14 cellular contexts compared by ENCODE assay signal in genomic region chr12:12017135-12017581, GRCh38. TPM values are rescaled to one million over a fixed set of nuclear protein-coding genes. Genes with fewer than 3 reads are reported as not detected.
A peak's percentile ranks its signal among the peaks of the same experiment; 100 is the strongest.
DNase-seq lines count a peak whose midpoint lies in the region; ATAC-seq and TF ChIP-seq lines count a peak whose summit lies in the region.
"Had no signal": no experiment of that assay in that cellular context is flagged by ENCODE, and none has a peak within 500 bp of the region (broad histone marks: within the 10 kb centered on the region; RNA-seq: fewer than 3 reads in every experiment).

No MANE protein-coding gene starts in this region.

- no peaks in the 10 kb centered on the region for H3K27me3 ChIP-seq in BE2C
- no peaks in the 10 kb centered on the region for H3K27me3 ChIP-seq in heart left ventricle

- H3K36me3 Mint-ChIP-seq in activated CD4-positive, alpha-beta memory T cell treated with anti-CD3 and anti-CD28 coated beads for 36 hours: peaks cover 4% of the 10 kb centered on the region
- H3K36me3 Mint-ChIP-seq: IgD-negative memory B cell had no signal

- H3K36me3 ChIP-seq in BE2C (no peaks in the 10 kb centered on the region), heart left ventricle (no peaks in the 10 kb centered on the region)
- H3K36me3 ChIP-seq: HAP-1 had no signal

- H3K4me1 Mint-ChIP-seq in activated CD4-positive, alpha-beta memory T cell treated with anti-CD3 and anti-CD28 coated beads for 36 hours (ENCODE audit: low read depth): peaks cover 85% of the 10 kb centered on the region

- H3K27me3 Mint-ChIP-seq in activated CD4-positive, alpha-beta memory T cell treated with anti-CD3 and anti-CD28 coated beads for 36 hours: no peaks in the 10 kb centered on the region

- POLR2A ChIA-PET in activated CD4-positive, alpha-beta memory T cell treated with anti-CD3 and anti-CD28 coated beads for 36 hours (lab: Charles Lee): no interaction called here

- TF ChIP-seq CTCF in BE2C (IDR thresholded peaks at IDR 0.05; ENCODE audit: low read depth, low read length) (no peak), heart left ventricle (IDR thresholded peaks at IDR 0.05) (no peak)

- H3K4me1 ChIP-seq in BE2C (peaks cover 23% of the 10 kb centered on the region), heart left ventricle (peaks cover 0 to 17% (median 6%) of the 10 kb centered on the region in 12 donors)
- H3K4me1 ChIP-seq: HAP-1 had no signal

- peak overlapping the region; percentile 17 for H3K4me3 Mint-ChIP-seq in activated CD4-positive, alpha-beta memory T cell treated with anti-CD3 and anti-CD28 coated beads for 36 hours
- H3K4me3 Mint-ChIP-seq: IgD-negative memory B cell had no signal

- CTCF ChIA-PET in activated CD4-positive, alpha-beta memory T cell treated with anti-CD3 and anti-CD28 coated beads for 36 hours (lab: Charles Lee): interaction anchor here (1.0 kb wide), 1 partner anchor 8 kb away, joined by 3 read pairs; no protein-coding TSS in a partner anchor

- DNase-seq in BE2C: peak; percentile 80
- peak; percentile 74 for DNase-seq in DMS 273 (lab: John Stamatoyannopoulos, UW; ENCODE audit: unreplicated experiment)
- peak; percentile 70 for DNase-seq in activated CD4-positive, alpha-beta memory T cell treated with anti-CD3 and anti-CD28 coated beads for 36 hours
- peak in 2 of 5 donors; percentile 17 to 50 for DNase-seq in heart left ventricle
- no peak for DNase-seq in UCSD-AML1 (lab: John Stamatoyannopoulos, UW; ENCODE audit: unreplicated experiment)
- DNase-seq in AG08396 (ENCODE audit: low spot score): no peak
- DNase-seq: kidney, NCI-H2171, small intestine had no signal

- no peaks in the 10 kb centered on the region for H3K9me3 Mint-ChIP-seq in activated CD4-positive, alpha-beta memory T cell treated with anti-CD3 and anti-CD28 coated beads for 36 hours
- H3K9me3 Mint-ChIP-seq: IgD-negative memory B cell had no signal

- TF ChIP-seq POLR2A in heart left ventricle (IDR thresholded peaks at IDR 0.05): no peak

- H3K27ac Mint-ChIP-seq in activated CD4-positive, alpha-beta memory T cell treated with anti-CD3 and anti-CD28 coated beads for 36 hours: peak overlapping the region; percentile 96
- H3K27ac Mint-ChIP-seq: IgD-negative memory B cell had no signal

- H3K4me3 ChIP-seq in BE2C (ENCODE audit: low read depth, low read length): no peak overlapping the region
- no peak overlapping the region for H3K4me3 ChIP-seq in heart left ventricle
- H3K4me3 ChIP-seq: HAP-1 had no signal

- intact Hi-C loops in activated CD4-positive, alpha-beta memory T cell treated with anti-CD3 and anti-CD28 coated beads for 36 hours (cut with micrococcal nuclease): loop anchor here (1.0 to 10.0 kb wide), 2 partner anchors 10 to 448 kb away; no protein-coding TSS in a partner anchor
- intact Hi-C loops in heart left ventricle (cut with DNase I): loop anchor here in 4 of 10 donors (5.0 to 10.0 kb wide), 3 partner anchors 122 to 435 kb away; partner anchors contain the start of gene ETV6 (in 1 of the 4)

- H3K9me3 ChIP-seq in BE2C (no peaks in the 10 kb centered on the region), heart left ventricle (no peaks in the 10 kb centered on the region)
- H3K9me3 ChIP-seq: HAP-1 had no signal

- no peak overlapping the region for H3K27ac ChIP-seq in heart left ventricle

- ATAC-seq in heart left ventricle (peak; percentile 31 to 75 (median 47)), HG03342 (IDR thresholded peaks at IDR 0.05; ENCODE audit: unreplicated experiment) (no peak), HG02852 (IDR thresholded peaks at IDR 0.05; ENCODE audit: unreplicated experiment) (no peak)

- 39 to 55% (median 50%) methylated on average over 2 to 3 of the region's 3 CpGs for WGBS in heart left ventricle, 4 donors

RNA-seq across cellular contexts. Expression of gene BCL2L14, which starts 53.6 kb away (rescaled TPM):
- polyA plus RNA-seq in BE2C (2012; ENCODE audit: insufficient read depth, insufficient read length, low read depth): not detected
- total RNA-seq in activated CD4-positive, alpha-beta memory T cell treated with anti-CD3 and anti-CD28 coated beads for 36 hours: 10 to 100 TPM; 11.5 to 12.7 TPM
- total RNA-seq in heart left ventricle: not detected
- polyA plus RNA-seq in heart left ventricle: not detected
- total RNA-seq: dermis microvascular lymphatic vessel endothelial cell had no signal
- polyA plus RNA-seq: IgD-negative memory B cell had no signal

Comparison
In these comparisons a context has a peak if more than half of its experiments do, and no peak if none do; other contexts are left out.
1. DNase-seq: peak in BE2C (single experiment), DMS 273 (single experiment) and activated CD4-positive, alpha-beta memory T cell treated with anti-CD3 and anti-CD28 coated beads for 36 hours (single experiment); none in UCSD-AML1 (single experiment) and AG08396 (single experiment).
2. ATAC-seq: peak in heart left ventricle (4 of 4); none in HG03342 (single experiment) and HG02852 (single experiment).
3. RNA of gene BCL2L14, which starts 53.6 kb away (total RNA-seq): 11.5 to 12.7 TPM in activated CD4-positive, alpha-beta memory T cell treated with anti-CD3 and anti-CD28 coated beads for 36 hours; not detected in heart left ventricle; every median in the first group is over 10 times any median in the second.